29 cellular contexts compared by ENCODE assay signal in genomic region chr20:36297656-36298055, GRCh38.
"Had no signal": no experiment of that assay in that cellular context is flagged by ENCODE, and none has a peak within 500 bp of the region (broad histone marks: within the 10 kb centered on the region; RNA-seq: fewer than 3 reads in every experiment).

No MANE protein-coding gene starts in this region.

- DNase-seq: naive thymus-derived CD4-positive, alpha-beta T cell; natural killer cell; nucleus accumbens; ovary; posterior cingulate gyrus; right cardiac atrium; right lobe of liver; spleen; stimulated activated CD4-positive, alpha-beta T cell treated with anti-CD3 and anti-CD28 coated beads, Interleukin-12 subunit alpha, Interleukin-12 subunit beta, amount 100 ng/mL, for 4 hours; stimulated activated CD4-positive, alpha-beta T cell treated with anti-CD3 and anti-CD28 coated beads, Interleukin-1b, Interleukin-23, amount 100 ng/mL, for 48 hours; stimulated activated CD4-positive, alpha-beta T cell treated with anti-CD3 and anti-CD28 coated beads, Interleukin-4, amount 100 ng/mL, for 1 hour; stimulated activated CD4-positive, alpha-beta T cell treated with anti-CD3 and anti-CD28 coated beads, Interleukin-4, amount 100 ng/mL, for 4 hours; stimulated activated naive CD4-positive, alpha-beta T cell; stimulated activated naive CD8-positive, alpha-beta T cell treated with anti-CD3 and anti-CD28 coated beads, Interleukin-15, Interleukin-2, amounts not matched to agents 100 U/mL and 50 U/mL, for 24 hours; substantia nigra; testis; tibial artery; transverse colon; uterus had no signal

- H3K27ac ChIP-seq: neural progenitor cell, neutrophil, ovary, parathyroid adenoma, psoas muscle, right lobe of liver, skin epidermis, spleen, suprapubic skin, testis, tibial artery, transverse colon, upper lobe of right lung, uterus had no signal

- H3K4me3 ChIP-seq: neural progenitor cell, ovary, psoas muscle, right lobe of liver, skin epidermis, smooth muscle cell, spleen, suprapubic skin, testis, tibial artery, transverse colon, upper lobe of right lung, uterus had no signal

- H3K27me3 ChIP-seq: ovary, right lobe of liver, testis, uterus had no signal

- H3K36me3 ChIP-seq: neural progenitor cell, neutrophil, ovary, right lobe of liver, spleen, suprapubic skin, tibial artery, transverse colon, upper lobe of right lung, uterus had no signal

- H3K9me3 ChIP-seq: neutrophil, ovary, psoas muscle, right lobe of liver, spleen, suprapubic skin, testis, tibial artery, transverse colon, upper lobe of right lung, uterus had no signal

- H3K4me1 ChIP-seq: neural progenitor cell, parathyroid adenoma, psoas muscle, right lobe of liver, spleen, suprapubic skin, testis, tibial artery, transverse colon, upper lobe of right lung, uterus had no signal

- ATAC-seq: naive thymus-derived CD4-positive, alpha-beta T cell; natural killer cell; psoas muscle; right cardiac atrium; stimulated activated memory B cell treated with anti-CD40 and anti-IgM and Interleukin-4, amounts not matched to agents 10 μg/mL and 1 μg/mL and 100 μg/mL, for 72 hours; stimulated activated naive CD8-positive, alpha-beta T cell treated with anti-CD3 and anti-CD28 coated beads, Interleukin-15, amount 100 ng/mL, for 72 hours; stimulated activated naive CD8-positive, alpha-beta T cell treated with anti-CD3 and anti-CD28 coated beads, Interleukin-15, Interleukin-2, amounts not matched to agents 100 U/mL and 50 U/mL, for 24 hours; upper lobe of right lung had no signal

- H3K4me2 ChIP-seq: neural progenitor cell, smooth muscle cell had no signal

- H2AFZ ChIP-seq: neural progenitor cell, parathyroid adenoma had no signal

- H3K9ac ChIP-seq: neural progenitor cell, parathyroid adenoma had no signal
